Comparison of ENCODE assay signal across 1 cellular context in genomic region chr4:1315306-1315705, GRCh38.
TF ChIP-seq lines count a peak whose summit lies in the region.

No MANE protein-coding gene starts in this region.

TF ChIP-seq in K562, 482 proteins besides CTCF, POLR2A, EP300 and RAD21 (continued from another document):
- TF ChIP-seq ZBTB33 (CRISPR knock-in tag; IDR thresholded peaks at IDR 0.05) (0 out of 2 replicates have a peak, but pooled peaks have one; percentile 36), POLR2G (IDR thresholded peaks at IDR 0.05; ENCODE audit: low read depth, low read length) (peak; percentile 45)
